1 cellular context compared by ENCODE assay signal in genomic region chr11:101862410-101863233, GRCh38.
TF ChIP-seq lines count a peak whose summit lies in the region.

No MANE protein-coding gene starts in this region.

TF ChIP-seq in HepG2, 621 proteins besides CTCF, POLR2A, EP300 and RAD21 (continued from another document and continues in another):
- TF ChIP-seq ZNF441 (CRISPR knock-in tag; IDR thresholded peaks at IDR 0.05; ENCODE audit: borderline replicate concordance): no peak
- TF ChIP-seq ZNF7 (CRISPR knock-in tag; IDR thresholded peaks at IDR 0.05): no peak
- no peak for TF ChIP-seq MEF2D (CRISPR knock-in tag; IDR thresholded peaks at IDR 0.05)
- TF ChIP-seq FOXP1 (IDR thresholded peaks at IDR 0.05): no peak
- TF ChIP-seq FOXP1 (CRISPR knock-in tag; IDR thresholded peaks at IDR 0.05): no peak
- TF ChIP-seq TCF7L2 (IDR thresholded peaks at IDR 0.05; ENCODE audit: low read depth, low read length): no peak
- TF ChIP-seq, protein P1, sequence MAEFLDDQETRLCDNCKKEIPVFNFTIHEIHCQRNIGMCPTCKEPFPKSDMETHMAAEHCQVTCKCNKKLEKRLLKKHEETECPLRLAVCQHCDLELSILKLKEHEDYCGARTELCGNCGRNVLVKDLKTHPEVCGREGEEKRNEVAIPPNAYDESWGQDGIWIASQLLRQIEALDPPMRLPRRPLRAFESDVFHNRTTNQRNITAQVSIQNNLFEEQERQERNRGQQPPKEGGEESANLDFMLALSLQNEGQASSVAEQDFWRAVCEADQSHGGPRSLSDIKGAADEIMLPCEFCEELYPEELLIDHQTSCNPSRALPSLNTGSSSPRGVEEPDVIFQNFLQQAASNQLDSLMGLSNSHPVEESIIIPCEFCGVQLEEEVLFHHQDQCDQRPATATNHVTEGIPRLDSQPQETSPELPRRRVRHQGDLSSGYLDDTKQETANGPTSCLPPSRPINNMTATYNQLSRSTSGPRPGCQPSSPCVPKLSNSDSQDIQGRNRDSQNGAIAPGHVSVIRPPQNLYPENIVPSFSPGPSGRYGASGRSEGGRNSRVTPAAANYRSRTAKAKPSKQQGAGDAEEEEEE (CRISPR knock-in tag; IDR thresholded peaks at IDR 0.05; ENCODE audit: borderline replicate concordance): no peak
- TF ChIP-seq ZNF282 (IDR thresholded peaks at IDR 0.05; ENCODE audit: partially characterized antibody): no peak
- no peak for TF ChIP-seq ZNF713 (CRISPR knock-in tag; IDR thresholded peaks at IDR 0.05)
- TF ChIP-seq DMAP1 (CRISPR knock-in tag; IDR thresholded peaks at IDR 0.05): no peak
- no peak for TF ChIP-seq TAF15 (IDR thresholded peaks at IDR 0.05; ENCODE audit: low read depth, low read length, poor library complexity, severe bottlenecking)
- TF ChIP-seq BRD4 (CRISPR knock-in tag; IDR thresholded peaks at IDR 0.05): no peak
- TF ChIP-seq THRA (CRISPR knock-in tag; IDR thresholded peaks at IDR 0.05; ENCODE audit: borderline replicate concordance): no peak
- TF ChIP-seq FOXP4 (CRISPR knock-in tag; IDR thresholded peaks at IDR 0.05): 0 out of 2 replicates have a peak, but pooled peaks have one; percentile 8
- TF ChIP-seq, protein P2, sequence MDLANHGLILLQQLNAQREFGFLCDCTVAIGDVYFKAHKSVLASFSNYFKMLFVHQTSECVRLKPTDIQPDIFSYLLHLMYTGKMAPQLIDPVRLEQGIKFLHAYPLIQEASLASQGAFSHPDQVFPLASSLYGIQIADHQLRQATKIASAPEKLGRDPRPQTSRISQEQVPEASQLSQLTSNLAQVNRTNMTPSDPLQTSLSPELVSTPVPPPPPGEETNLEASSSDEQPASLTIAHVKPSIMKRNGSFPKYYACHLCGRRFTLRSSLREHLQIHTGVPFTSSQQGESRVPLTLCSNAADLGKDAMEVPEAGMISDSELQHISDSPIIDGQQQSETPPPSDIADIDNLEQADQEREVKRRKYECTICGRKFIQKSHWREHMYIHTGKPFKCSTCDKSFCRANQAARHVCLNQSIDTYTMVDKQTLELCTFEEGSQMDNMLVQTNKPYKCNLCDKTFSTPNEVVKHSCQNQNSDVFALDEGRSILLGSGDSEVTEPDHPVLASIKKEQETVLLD (CRISPR knock-in tag; IDR thresholded peaks at IDR 0.05; ENCODE audit: low read depth): no peak
- no peak for TF ChIP-seq ZFP36 (IDR thresholded peaks at IDR 0.05; ENCODE audit: borderline replicate concordance, low read depth, low read length, partially characterized antibody)
- no peak for TF ChIP-seq ATF2 (CRISPR knock-in tag; IDR thresholded peaks at IDR 0.05)
- no peak for TF ChIP-seq SMAD9 (CRISPR knock-in tag; IDR thresholded peaks at IDR 0.05)
- TF ChIP-seq FOXA3 (CRISPR knock-in tag; IDR thresholded peaks at IDR 0.05): no peak
- no peak for TF ChIP-seq SNAI1 (CRISPR knock-in tag; IDR thresholded peaks at IDR 0.05; ENCODE audit: borderline replicate concordance)
- no peak for TF ChIP-seq ZNF710 (CRISPR knock-in tag; IDR thresholded peaks at IDR 0.05; ENCODE audit: borderline replicate concordance)
- 0 out of 2 replicates have a peak, but pooled peaks have one; percentile 14 for TF ChIP-seq KMT2B (CRISPR knock-in tag; IDR thresholded peaks at IDR 0.05)
- TF ChIP-seq RBM22 (optimal IDR thresholded peaks at IDR 0.05; ENCODE audit: low read length): no peak
- no peak for TF ChIP-seq ZNF510 (CRISPR knock-in tag; IDR thresholded peaks at IDR 0.05; ENCODE audit: low read depth)
- TF ChIP-seq PTBP1 (IDR thresholded peaks at IDR 0.05; ENCODE audit: low read depth, low read length, poor library complexity, severe bottlenecking): no peak
- TF ChIP-seq NR2F6 (IDR thresholded peaks at IDR 0.05): no peak
- no peak for TF ChIP-seq NR2F6 (CRISPR knock-in tag; IDR thresholded peaks at IDR 0.05)
- no peak for TF ChIP-seq ZNF33B (CRISPR knock-in tag; IDR thresholded peaks at IDR 0.05)
- no peak for TF ChIP-seq E2F2 (CRISPR knock-in tag; IDR thresholded peaks at IDR 0.05; ENCODE audit: borderline replicate concordance)
- no peak for TF ChIP-seq ZNF280B (CRISPR knock-in tag; IDR thresholded peaks at IDR 0.05; ENCODE audit: borderline replicate concordance)
- TF ChIP-seq EEA1 (CRISPR knock-in tag; IDR thresholded peaks at IDR 0.05; ENCODE audit: borderline replicate concordance): no peak
- TF ChIP-seq PCBP2 (optimal IDR thresholded peaks at IDR 0.05; ENCODE audit: low read depth, low read length, poor library complexity, severe bottlenecking): no peak
- no peak for TF ChIP-seq NRL (CRISPR knock-in tag; IDR thresholded peaks at IDR 0.05; ENCODE audit: borderline replicate concordance)
- TF ChIP-seq ZNF337 (CRISPR knock-in tag; IDR thresholded peaks at IDR 0.05; ENCODE audit: borderline replicate concordance, low read depth): no peak
- TF ChIP-seq RAD51 (IDR thresholded peaks at IDR 0.05; ENCODE audit: borderline replicate concordance): no peak
- TF ChIP-seq ISX (CRISPR knock-in tag; conservative IDR thresholded peaks at IDR 0.05): no peak
- peak; percentile 24 for TF ChIP-seq TEAD3 (CRISPR knock-in tag; optimal IDR thresholded peaks at IDR 0.05; ENCODE audit: borderline replicate concordance)
- TF ChIP-seq, protein P3, sequence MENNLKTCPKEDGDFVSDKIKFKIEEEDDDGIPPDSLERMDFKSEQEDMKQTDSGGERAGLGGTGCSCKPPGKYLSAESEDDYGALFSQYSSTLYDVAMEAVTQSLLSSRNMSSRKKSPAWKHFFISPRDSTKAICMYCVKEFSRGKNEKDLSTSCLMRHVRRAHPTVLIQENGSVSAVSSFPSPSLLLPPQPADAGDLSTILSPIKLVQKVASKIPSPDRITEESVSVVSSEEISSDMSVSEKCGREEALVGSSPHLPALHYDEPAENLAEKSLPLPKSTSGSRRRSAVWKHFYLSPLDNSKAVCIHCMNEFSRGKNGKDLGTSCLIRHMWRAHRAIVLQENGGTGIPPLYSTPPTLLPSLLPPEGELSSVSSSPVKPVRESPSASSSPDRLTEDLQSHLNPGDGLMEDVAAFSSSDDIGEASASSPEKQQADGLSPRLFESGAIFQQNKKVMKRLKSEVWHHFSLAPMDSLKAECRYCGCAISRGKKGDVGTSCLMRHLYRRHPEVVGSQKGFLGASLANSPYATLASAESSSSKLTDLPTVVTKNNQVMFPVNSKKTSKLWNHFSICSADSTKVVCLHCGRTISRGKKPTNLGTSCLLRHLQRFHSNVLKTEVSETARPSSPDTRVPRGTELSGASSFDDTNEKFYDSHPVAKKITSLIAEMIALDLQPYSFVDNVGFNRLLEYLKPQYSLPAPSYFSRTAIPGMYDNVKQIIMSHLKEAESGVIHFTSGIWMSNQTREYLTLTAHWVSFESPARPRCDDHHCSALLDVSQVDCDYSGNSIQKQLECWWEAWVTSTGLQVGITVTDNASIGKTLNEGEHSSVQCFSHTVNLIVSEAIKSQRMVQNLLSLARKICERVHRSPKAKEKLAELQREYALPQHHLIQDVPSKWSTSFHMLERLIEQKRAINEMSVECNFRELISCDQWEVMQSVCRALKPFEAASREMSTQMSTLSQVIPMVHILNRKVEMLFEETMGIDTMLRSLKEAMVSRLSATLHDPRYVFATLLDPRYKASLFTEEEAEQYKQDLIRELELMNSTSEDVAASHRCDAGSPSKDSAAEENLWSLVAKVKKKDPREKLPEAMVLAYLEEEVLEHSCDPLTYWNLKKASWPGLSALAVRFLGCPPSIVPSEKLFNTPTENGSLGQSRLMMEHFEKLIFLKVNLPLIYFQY (CRISPR knock-in tag; IDR thresholded peaks at IDR 0.05; ENCODE audit: borderline replicate concordance): no peak
- no peak for TF ChIP-seq POLR2AphosphoS2 (IDR thresholded peaks at IDR 0.05; ENCODE audit: low read depth, low read length)
- no peak for TF ChIP-seq GFI1 (CRISPR knock-in tag; IDR thresholded peaks at IDR 0.05; ENCODE audit: borderline replicate concordance)
- no peak for TF ChIP-seq ATAD3A (CRISPR knock-in tag; IDR thresholded peaks at IDR 0.05)
- TF ChIP-seq ATF4 (CRISPR knock-in tag; IDR thresholded peaks at IDR 0.05): peak in 1 of 2 experiments; percentile 88; a peak in 2 of 4 replicates
- no peak for TF ChIP-seq ZNF569 (CRISPR knock-in tag; IDR thresholded peaks at IDR 0.05; ENCODE audit: borderline replicate concordance)
- no peak for TF ChIP-seq MEIS2 (CRISPR knock-in tag; IDR thresholded peaks at IDR 0.05)
